Comparison of ENCODE assay signal across 6 cellular contexts in the genomic region with DNA sequence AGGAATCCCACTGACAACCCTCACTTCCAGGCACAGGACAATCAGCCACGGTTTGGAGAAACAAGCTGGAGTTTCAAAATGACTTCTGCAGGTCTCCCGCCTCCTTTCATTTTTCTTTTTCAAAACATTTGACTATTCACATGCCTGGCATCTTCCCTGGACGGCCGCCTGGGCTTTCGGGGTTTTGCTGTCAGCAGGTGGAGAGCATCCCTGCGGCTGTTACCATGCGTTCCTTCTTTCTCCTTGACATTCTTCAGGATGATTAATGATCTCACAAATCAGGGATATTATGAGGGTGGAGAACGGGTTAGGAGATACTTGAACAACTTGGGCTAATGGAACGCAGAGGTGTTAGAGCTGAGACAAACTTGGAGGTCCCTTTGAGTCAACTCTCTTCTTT.
"Had no signal": no experiment of that assay in that cellular context is flagged by ENCODE, and none has a peak within 500 bp of the region (broad histone marks: within the 10 kb centered on the region; RNA-seq: fewer than 3 reads in every experiment).

No MANE protein-coding gene starts in this region.

- H3K36me3 Mint-ChIP-seq: IgD-negative memory B cell had no signal

- H3K4me3 Mint-ChIP-seq: IgD-negative memory B cell had no signal

- H3K27ac ChIP-seq: HL-60 had no signal

- H3K4me3 ChIP-seq: K562 had no signal

- H3K4me1 Mint-ChIP-seq: IgD-negative memory B cell had no signal

- H3K27ac Mint-ChIP-seq: IgD-negative memory B cell had no signal

- ATAC-seq: HepG2, K562 had no signal

- DNase-seq: IMR-90, KBM-7 had no signal
